Comparison of ENCODE assay signal across 12 cellular contexts in genomic region chr20:2687514-2687913, GRCh38. TPM values are rescaled to one million over a fixed set of nuclear protein-coding genes. Genes with fewer than 3 reads are reported as not detected.
DNase-seq lines count a peak whose midpoint lies in the region; FAIRE-seq and TF ChIP-seq lines count a peak whose summit lies in the region.
"Had no signal": no experiment of that assay in that cellular context is flagged by ENCODE, and none has a peak within 500 bp of the region (broad histone marks: within the 10 kb centered on the region; RNA-seq: fewer than 3 reads in every experiment).

No MANE protein-coding gene starts in this region.

- H3K27me3 ChIP-seq in MM.1S (replicated peaks; ENCODE audit: insufficient read depth, low read length) (peaks cover 10% of the 10 kb centered on the region), endothelial cell of umbilical vein (ENCODE audit: control insufficient read depth in 2 of 2, insufficient read depth in 2 of 2, low read length in 2 of 2) (peaks cover 14 to 32% of the 10 kb centered on the region in 2 experiments), spleen (replicated peaks in 1 of 7) (peaks cover 0 to 57% (median 10%) of the 10 kb centered on the region in 7 donors)

- no peaks in the 10 kb centered on the region for H3K9me3 Mint-ChIP-seq in activated naive CD4-positive, alpha-beta T cell treated with anti-CD3 and anti-CD28 coated beads, Interleukin-2, amount 50 U/mL, for 24 hours

- no peak for FAIRE-seq in endothelial cell of umbilical vein (lab: Jason Lieb, UNC)
- FAIRE-seq: colon had no signal

- H3K36me3 Mint-ChIP-seq in activated naive CD4-positive, alpha-beta T cell treated with anti-CD3 and anti-CD28 coated beads, Interleukin-2, amount 50 U/mL, for 24 hours: no peaks in the 10 kb centered on the region

- H3K79me2 ChIP-seq in MM.1S (ENCODE audit: low read length) (no peaks in the 10 kb centered on the region), endothelial cell of umbilical vein (ENCODE audit: control insufficient read depth, insufficient read depth, low read length) (no peaks in the 10 kb centered on the region)

- 40 to 55% (median 47%) methylated on average over 6 of the region's 6 CpGs for WGBS in spleen, 5 donors

- peak overlapping the region; percentile 62 for H2AFZ ChIP-seq in MM.1S (ENCODE audit: low read length)
- H2AFZ ChIP-seq in endothelial cell of umbilical vein (ENCODE audit: low read depth, low read length): peak overlapping the region; percentile 42

- peaks cover 28% of the 10 kb centered on the region for H3K4me1 Mint-ChIP-seq in activated naive CD4-positive, alpha-beta T cell treated with anti-CD3 and anti-CD28 coated beads, Interleukin-2, amount 50 U/mL, for 24 hours

- no peaks in the 10 kb centered on the region for H3K9me1 ChIP-seq in endothelial cell of umbilical vein (replicated peaks; ENCODE audit: control insufficient read depth, extremely low read depth, insufficient read depth, low read length)

- CTCF ChIA-PET in endothelial cell of umbilical vein (lab: Charles Lee): interaction anchor here (0.8 to 3.2 kb wide), 4 partner anchors 13 to 56 kb away, joined by 3 to 15 read pairs (median 3); no protein-coding TSS in a partner anchor

- no peak for TF ChIP-seq CTCF in MM.1S (IDR thresholded peaks at IDR 0.05; ENCODE audit: low read length)
- no peak for TF ChIP-seq CTCF in endothelial cell of umbilical vein (IDR thresholded peaks at IDR 0.05; ENCODE audit: extremely low read depth in 1 of 2, insufficient read depth in 1 of 2, low read depth in 1 of 2, low read length in 2 of 2)
- TF ChIP-seq CTCF in spleen (IDR thresholded peaks at IDR 0.05 in 8 of 11, conservative IDR thresholded peaks at IDR 0.05 in 3 of 11): no peak

- H3K4me2 ChIP-seq in MM.1S (ENCODE audit: low read depth, low read length) (peak overlapping the region; percentile 57), endothelial cell of umbilical vein (ENCODE audit: insufficient read depth, low read length) (no peak overlapping the region)

- no peaks in the 10 kb centered on the region for H3K9me2 ChIP-seq in MM.1S (replicated peaks; ENCODE audit: insufficient read depth, low read length)

- H3K27ac Mint-ChIP-seq in activated naive CD4-positive, alpha-beta T cell treated with anti-CD3 and anti-CD28 coated beads, Interleukin-2, amount 50 U/mL, for 24 hours: no peak overlapping the region

- TF ChIP-seq POLR2A in endothelial cell of umbilical vein (IDR thresholded peaks at IDR 0.05; ENCODE audit: low read depth, low read length): no peak
- TF ChIP-seq POLR2A in spleen (IDR thresholded peaks at IDR 0.05): no peak

- no peaks in the 10 kb centered on the region; the same call in 1 of the 2 replicates for H3K4me1 ChIP-seq in MM.1S (ENCODE audit: low read length)
- peaks cover 4% of the 10 kb centered on the region for H3K4me1 ChIP-seq in endothelial cell of umbilical vein (ENCODE audit: control insufficient read depth, extremely low read depth, insufficient read depth, low read length)
- H3K4me1 ChIP-seq in spleen: peaks cover 5 to 28% (median 20%) of the 10 kb centered on the region in 6 donors

- peaks cover 3% of the 10 kb centered on the region for H3K27me3 Mint-ChIP-seq in activated naive CD4-positive, alpha-beta T cell treated with anti-CD3 and anti-CD28 coated beads, Interleukin-2, amount 50 U/mL, for 24 hours

- intact Hi-C loops in endothelial cell of umbilical vein (cut with micrococcal nuclease) (no loop called here), spleen (cut with DNase I; ENCODE audit: low total_unique reads) (loop anchor here (10.0 kb wide), 1 partner anchor 167 kb away; no protein-coding TSS in a partner anchor)

- dilution Hi-C loops in endothelial cell of umbilical vein (cut with MboI; ENCODE audit: extremely low pct_ligation_motif_present, low sequenced_read_pairs): no loop called here

- POLR2A ChIA-PET in endothelial cell of umbilical vein (lab: Charles Lee): interaction anchor here (0.6 kb wide), 1 partner anchor 63 kb away, joined by 3 read pairs; no protein-coding TSS in a partner anchor

- H4K20me1 ChIP-seq in MM.1S (ENCODE audit: insufficient read depth, low read length) (no peaks in the 10 kb centered on the region), endothelial cell of umbilical vein (replicated peaks; ENCODE audit: control insufficient read depth, extremely low read depth, insufficient read depth, low read length) (no peaks in the 10 kb centered on the region)

- peaks cover 7% of the 10 kb centered on the region; the same call in 1 of the 2 replicates for H3F3A ChIP-seq in MM.1S (ENCODE audit: insufficient read depth, low read length)

- H3K9me3 ChIP-seq in MM.1S (replicated peaks; ENCODE audit: insufficient read depth, low read length) (no peaks in the 10 kb centered on the region), endothelial cell of umbilical vein (replicated peaks; ENCODE audit: control insufficient read depth, insufficient read depth, low read length) (no peaks in the 10 kb centered on the region), spleen (no peaks in the 10 kb centered on the region)
- H3K9me3 ChIP-seq: body of pancreas, heart left ventricle, tibial nerve had no signal

- H3K4me3 ChIP-seq in MM.1S (ENCODE audit: low read length): peak overlapping the region; percentile 39; the same call in 1 of the 2 replicates
- H3K4me3 ChIP-seq in endothelial cell of umbilical vein (replicated peaks in 1 of 3; ENCODE audit: insufficient read depth in 1 of 3, low read depth in 1 of 3, low read length in 3 of 3): no peak overlapping the region
- no peak overlapping the region for H3K4me3 ChIP-seq in spleen
- H3K4me3 ChIP-seq: body of pancreas, heart left ventricle, tibial nerve had no signal

- no peak overlapping the region for H3K9ac ChIP-seq in MM.1S (ENCODE audit: low read length)
- H3K9ac ChIP-seq in endothelial cell of umbilical vein (replicated peaks; ENCODE audit: extremely low read depth, insufficient read depth, low read length): no peak overlapping the region

- BruUV-seq in endothelial cell of umbilical vein (replicated peaks; lab: Mats Ljungman, UMichigan): no TSS peak

- no peak for DNase-seq in activated naive CD4-positive, alpha-beta T cell (lab: John Stamatoyannopoulos, UW)
- DNase-seq in MM.1S: no peak
- DNase-seq in endothelial cell of umbilical vein (ENCODE audit: low read depth, low spot score): no peak
- DNase-seq in spleen: peak; percentile 13
- DNase-seq in NOMO-1 treated with DMSO at 0.1 percent for 48 hours (lab: John Stamatoyannopoulos, UW; ENCODE audit: unreplicated experiment): no peak
- DNase-seq in SW 1271 (lab: John Stamatoyannopoulos, UW): no peak
- DNase-seq: NCI-H2029 treated with DMSO at 0.1 percent for 48 hours had no signal

- H3K27ac ChIP-seq in MM.1S (ENCODE audit: low read length): no peak overlapping the region
- no peak overlapping the region for H3K27ac ChIP-seq in endothelial cell of umbilical vein (ENCODE audit: insufficient read depth, low read depth, low read length)
- H3K27ac ChIP-seq in spleen: no peak overlapping the region
- H3K27ac ChIP-seq: body of pancreas, heart left ventricle, tibial nerve had no signal

- peak overlapping the region; percentile 33 for H3K4me3 Mint-ChIP-seq in activated naive CD4-positive, alpha-beta T cell treated with anti-CD3 and anti-CD28 coated beads, Interleukin-2, amount 50 U/mL, for 24 hours

- H3K36me3 ChIP-seq in MM.1S (replicated peaks; ENCODE audit: insufficient read depth, low read length) (no peaks in the 10 kb centered on the region), endothelial cell of umbilical vein (ENCODE audit: control insufficient read depth in 2 of 2, extremely low read depth in 1 of 2, insufficient read depth in 2 of 2, low read length in 2 of 2) (no peaks in the 10 kb centered on the region), spleen (no peaks in the 10 kb centered on the region)
- H3K36me3 ChIP-seq: heart left ventricle, tibial nerve had no signal

TF ChIP-seq in endothelial cell of umbilical vein, 7 proteins besides CTCF, POLR2A, EP300 and RAD21 (continues in another document):
- TF ChIP-seq POLR2AphosphoS5 (IDR thresholded peaks at IDR 0.05; ENCODE audit: insufficient read depth, low read depth, low read length): no peak
- no peak for TF ChIP-seq EZH2 (IDR thresholded peaks at IDR 0.05; ENCODE audit: borderline replicate concordance, low read depth, low read length, severe bottlenecking)

RNA-seq across cellular contexts. Expression of gene EBF4, which starts 5.1 kb away (rescaled TPM):
- total RNA-seq in endothelial cell of umbilical vein (3.0 and 3.4 TPM in 2 replicates), spleen (10 to 100 TPM in 2 of 7 donors, 1 to 10 TPM in 5; 3.9 to 19.2 (median 6.9) TPM)
- polyA plus RNA-seq in endothelial cell of umbilical vein (2.5 and 2.7 TPM in 2 replicates), spleen (1 to 10 TPM; 2.5 to 4.8 (median 4.8) TPM)
- polyA plus RNA-seq in endothelial cell of umbilical vein (2011; cell fraction: cytosol; rRNA removed): 0.94 and 1.4 TPM in 2 replicates
- polyA plus RNA-seq in endothelial cell of umbilical vein (2011; cell fraction: nucleus; rRNA removed): 7.2 and 10.3 TPM in 2 replicates
- 2.6 and 5.2 TPM in 2 replicates for polyA plus RNA-seq in endothelial cell of umbilical vein (2012)
- 0.70 and 2.9 TPM in 2 replicates for polyA minus RNA-seq in endothelial cell of umbilical vein
- polyA minus RNA-seq in endothelial cell of umbilical vein (2011; cell fraction: cytosol; rRNA and poly(A)+ RNA removed): not detected
- polyA minus RNA-seq in endothelial cell of umbilical vein (2011; cell fraction: nucleus; rRNA and poly(A)+ RNA removed): 2.2 and 3.8 TPM in 2 replicates

RNA-seq across cellular contexts. Expression of gene IDH3B, which starts 23.5 kb away (rescaled TPM):
- 86.9 and 87.9 TPM in 2 replicates for total RNA-seq in endothelial cell of umbilical vein
- 168 and 177 TPM in 2 replicates for polyA plus RNA-seq in endothelial cell of umbilical vein
- polyA plus RNA-seq in endothelial cell of umbilical vein (2011; cell fraction: cytosol; rRNA removed): 143 and 156 TPM in 2 replicates
- 642 and 647 TPM in 2 replicates for polyA plus RNA-seq in endothelial cell of umbilical vein (2011; cell fraction: nucleus; rRNA removed)
- 88.4 and 100 TPM in 2 replicates for polyA plus RNA-seq in endothelial cell of umbilical vein (2012)
- polyA minus RNA-seq in endothelial cell of umbilical vein: 118 and 153 TPM in 2 replicates
- 37.3 TPM for polyA minus RNA-seq in endothelial cell of umbilical vein (2011; cell fraction: cytosol; rRNA and poly(A)+ RNA removed)
- polyA minus RNA-seq in endothelial cell of umbilical vein (2011; cell fraction: nucleus; rRNA and poly(A)+ RNA removed): 79.6 and 90.2 TPM in 2 replicates
- total RNA-seq in spleen: 100 to 1,000 TPM in 3 of 7 donors, 10 to 100 TPM in 4; 72.7 to 105 (median 85.0) TPM
- polyA plus RNA-seq in spleen: 10 to 100 TPM; 59.4 to 87.8 (median 78.1) TPM

RNA-seq across cellular contexts. Expression of gene NOP56, which starts 35.1 kb away (rescaled TPM):
- total RNA-seq in endothelial cell of umbilical vein: 305 and 329 TPM in 2 replicates
- polyA plus RNA-seq in endothelial cell of umbilical vein: 145 and 151 TPM in 2 replicates
- 147 and 160 TPM in 2 replicates for polyA plus RNA-seq in endothelial cell of umbilical vein (2011; cell fraction: cytosol; rRNA removed)
- 723 and 828 TPM in 2 replicates for polyA plus RNA-seq in endothelial cell of umbilical vein (2011; cell fraction: nucleus; rRNA removed)
- polyA plus RNA-seq in endothelial cell of umbilical vein (2012): 201 and 262 TPM in 2 replicates
- 219 and 245 TPM in 2 replicates for polyA minus RNA-seq in endothelial cell of umbilical vein
- polyA minus RNA-seq in endothelial cell of umbilical vein (2011; cell fraction: cytosol; rRNA and poly(A)+ RNA removed): 155 TPM
- 208 and 267 TPM in 2 replicates for polyA minus RNA-seq in endothelial cell of umbilical vein (2011; cell fraction: nucleus; rRNA and poly(A)+ RNA removed)
- total RNA-seq in spleen: 100 to 1,000 TPM in 6 of 7 donors, 10 to 100 TPM in 1; 82.1 to 183 (median 127) TPM
- polyA plus RNA-seq in spleen: 100 to 1,000 TPM; 151 to 208 (median 182) TPM
